Comparison of ENCODE assay signal across 16 cellular contexts in the genomic region with DNA sequence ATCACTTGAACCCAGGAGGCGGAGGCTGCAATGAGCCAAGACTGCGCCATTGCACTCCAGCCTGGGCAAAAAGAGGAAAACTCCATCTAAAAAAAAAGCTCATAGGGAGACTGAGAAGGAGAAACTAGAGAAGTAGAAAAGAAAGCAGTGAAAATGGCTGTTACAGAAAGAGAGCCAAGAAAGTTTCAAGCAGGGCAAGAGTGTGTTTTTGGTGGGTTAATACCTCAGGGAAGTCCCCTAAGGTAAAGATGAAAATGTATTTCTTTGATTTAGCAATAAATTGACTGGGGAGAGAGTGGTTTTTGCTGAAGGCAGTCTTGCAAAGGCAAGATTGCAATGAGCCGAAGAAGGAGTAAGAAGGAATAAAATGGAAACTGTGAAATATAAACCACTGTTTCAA. TPM values are rescaled to one million over a fixed set of nuclear protein-coding genes. Genes with fewer than 3 reads are reported as not detected.
DNase-seq lines count a peak whose midpoint lies in the region; ATAC-seq and TF ChIP-seq lines count a peak whose summit lies in the region.
"Had no signal": no experiment of that assay in that cellular context is flagged by ENCODE, and none has a peak within 500 bp of the region (broad histone marks: within the 10 kb centered on the region; RNA-seq: fewer than 3 reads in every experiment).

No MANE protein-coding gene starts in this region.

- H3K4me3 Mint-ChIP-seq in activated naive CD4-positive, alpha-beta T cell treated with anti-CD3 and anti-CD28 coated beads, Interleukin-2, amount 50 U/mL, for 24 hours, result no peak overlapping the region
- H3K4me3 Mint-ChIP-seq in activated naive CD4-positive, alpha-beta T cell treated with anti-CD3 and anti-CD28 coated beads for 36 hours, result no peak overlapping the region
- H3K4me3 Mint-ChIP-seq in activated T-helper 17 cell treated with anti-CD3 and anti-CD28 coated beads, Interleukin-2, amount 50 U/mL, for 72 hours, result peak overlapping the region; percentile 35
- H3K4me3 Mint-ChIP-seq in nephron, result no peak overlapping the region
- H3K4me3 Mint-ChIP-seq: GM23338, H9, HFFc6 had no signal

- intact Hi-C loops in activated naive CD4-positive, alpha-beta T cell treated with anti-CD3 and anti-CD28 coated beads for 36 hours (cut with micrococcal nuclease), result no loop called here

- H3K4me3 ChIP-seq in MG63, result no peak overlapping the region
- H3K4me3 ChIP-seq: BLaER1 treated with 17β-estradiol and CSF1 and Interleukin-3, amounts not matched to agents 10 nM and 100 nM; GM23338 had no signal

- CTCF ChIA-PET in activated naive CD4-positive, alpha-beta T cell treated with anti-CD3 and anti-CD28 coated beads for 36 hours (lab: Charles Lee), result interaction anchor here (0.6 to 1.6 kb wide), 3 partner anchors 84 to 215 kb away, joined by 3 to 6 read pairs (median 4); no protein-coding TSS in a partner anchor

- TF ChIP-seq CTCF in nephron (IDR thresholded peaks at IDR 0.05; ENCODE audit: unreplicated experiment in 3 of 3), result no peak

- H3K9me3 ChIP-seq in MG63, result no peaks in the 10 kb centered on the region
- H3K9me3 ChIP-seq: BLaER1 treated with 17β-estradiol and CSF1 and Interleukin-3, amounts not matched to agents 10 nM and 100 nM had no signal

- ATAC-seq in activated T-helper 17 cell treated with anti-CD3 and anti-CD28 coated beads, Interleukin-2, amount 50 U/mL, for 72 hours (replicated peaks), result no peak
- ATAC-seq in HG03432 (IDR thresholded peaks at IDR 0.05; ENCODE audit: unreplicated experiment), result no peak
- ATAC-seq: GM23338 had no signal

- no peaks in the 10 kb centered on the region for H3K36me3 ChIP-seq in MG63
- H3K36me3 ChIP-seq: BLaER1 treated with 17β-estradiol and CSF1 and Interleukin-3, amounts not matched to agents 10 nM and 100 nM had no signal

- no peaks in the 10 kb centered on the region for H3K27me3 Mint-ChIP-seq in activated naive CD4-positive, alpha-beta T cell treated with anti-CD3 and anti-CD28 coated beads, Interleukin-2, amount 50 U/mL, for 24 hours
- no peaks in the 10 kb centered on the region for H3K27me3 Mint-ChIP-seq in activated naive CD4-positive, alpha-beta T cell treated with anti-CD3 and anti-CD28 coated beads for 36 hours (ENCODE audit: low read depth)
- H3K27me3 Mint-ChIP-seq in activated T-helper 17 cell treated with anti-CD3 and anti-CD28 coated beads, Interleukin-2, amount 50 U/mL, for 72 hours, result no peaks in the 10 kb centered on the region
- H3K27me3 Mint-ChIP-seq in nephron (ENCODE audit: low read depth), result no peaks in the 10 kb centered on the region
- H3K27me3 Mint-ChIP-seq: CD4-positive, CD25-positive, alpha-beta regulatory T cell had no signal

- no peaks in the 10 kb centered on the region for H3K27me3 ChIP-seq in MG63
- H3K27me3 ChIP-seq: BLaER1 treated with 17β-estradiol and CSF1 and Interleukin-3, amounts not matched to agents 10 nM and 100 nM had no signal

- H3K9me3 Mint-ChIP-seq in activated naive CD4-positive, alpha-beta T cell treated with anti-CD3 and anti-CD28 coated beads, Interleukin-2, amount 50 U/mL, for 24 hours, result no peaks in the 10 kb centered on the region
- H3K9me3 Mint-ChIP-seq in activated naive CD4-positive, alpha-beta T cell treated with anti-CD3 and anti-CD28 coated beads for 36 hours, result no peaks in the 10 kb centered on the region
- peaks cover 4% of the 10 kb centered on the region for H3K9me3 Mint-ChIP-seq in activated T-helper 17 cell treated with anti-CD3 and anti-CD28 coated beads, Interleukin-2, amount 50 U/mL, for 72 hours
- H3K9me3 Mint-ChIP-seq in nephron, result peaks cover 3% of the 10 kb centered on the region
- H3K9me3 Mint-ChIP-seq: CD4-positive, CD25-positive, alpha-beta regulatory T cell; GM23338; HFFc6 had no signal

- H3K4me1 Mint-ChIP-seq in activated naive CD4-positive, alpha-beta T cell treated with anti-CD3 and anti-CD28 coated beads, Interleukin-2, amount 50 U/mL, for 24 hours, result no peaks in the 10 kb centered on the region
- H3K4me1 Mint-ChIP-seq in activated naive CD4-positive, alpha-beta T cell treated with anti-CD3 and anti-CD28 coated beads for 36 hours (ENCODE audit: low read depth), result peaks cover 4% of the 10 kb centered on the region
- peaks cover 17% of the 10 kb centered on the region for H3K4me1 Mint-ChIP-seq in activated T-helper 17 cell treated with anti-CD3 and anti-CD28 coated beads, Interleukin-2, amount 50 U/mL, for 72 hours
- H3K4me1 Mint-ChIP-seq in nephron, result no peaks in the 10 kb centered on the region
- H3K4me1 Mint-ChIP-seq: GM23338 had no signal

- H3K27ac Mint-ChIP-seq in activated naive CD4-positive, alpha-beta T cell treated with anti-CD3 and anti-CD28 coated beads, Interleukin-2, amount 50 U/mL, for 24 hours, result peak overlapping the region; percentile 47
- H3K27ac Mint-ChIP-seq in activated naive CD4-positive, alpha-beta T cell treated with anti-CD3 and anti-CD28 coated beads for 36 hours, result no peak overlapping the region
- peak overlapping the region; percentile 46 for H3K27ac Mint-ChIP-seq in activated T-helper 17 cell treated with anti-CD3 and anti-CD28 coated beads, Interleukin-2, amount 50 U/mL, for 72 hours
- H3K27ac Mint-ChIP-seq in nephron, result peak overlapping the region in 2 of 3 experiments; percentile 4 to 16
- H3K27ac Mint-ChIP-seq: CD4-positive, CD25-positive, alpha-beta regulatory T cell; GM23338; HFFc6 had no signal

- no peaks in the 10 kb centered on the region for H3K36me3 Mint-ChIP-seq in activated naive CD4-positive, alpha-beta T cell treated with anti-CD3 and anti-CD28 coated beads, Interleukin-2, amount 50 U/mL, for 24 hours
- no peaks in the 10 kb centered on the region for H3K36me3 Mint-ChIP-seq in activated naive CD4-positive, alpha-beta T cell treated with anti-CD3 and anti-CD28 coated beads for 36 hours (ENCODE audit: low read depth)
- no peaks in the 10 kb centered on the region for H3K36me3 Mint-ChIP-seq in activated T-helper 17 cell treated with anti-CD3 and anti-CD28 coated beads, Interleukin-2, amount 50 U/mL, for 72 hours (ENCODE audit: low read depth)
- no peaks in the 10 kb centered on the region for H3K36me3 Mint-ChIP-seq in nephron (ENCODE audit: low read depth)
- H3K36me3 Mint-ChIP-seq: CD4-positive, CD25-positive, alpha-beta regulatory T cell had no signal

- no peak for DNase-seq in activated naive CD4-positive, alpha-beta T cell treated with anti-CD3 and anti-CD28 coated beads for 36 hours
- DNase-seq in MG63 (no peak), T1000 (lab: John Stamatoyannopoulos, UW) (no peak)
- DNase-seq: 8988T; ACHN; CD4-positive, CD25-positive, alpha-beta regulatory T cell; DMS53; GF-D8; H9; HFFc6 had no signal

RNA-seq across cellular contexts. Expression of a gene that starts 10.0 kb away (rescaled TPM):
- 10 to 100 TPM; 45.7 to 47.2 TPM for total RNA-seq in activated naive CD4-positive, alpha-beta T cell treated with anti-CD3 and anti-CD28 coated beads for 36 hours
- 100 to 1,000 TPM in 1 of 2 donors, 10 to 100 TPM in 1; 68.8 to 125 TPM for total RNA-seq in activated T-helper 17 cell treated with anti-CD3 and anti-CD28 coated beads, Interleukin-2, amount 50 U/mL, for 72 hours
- 8.3 and 11.5 TPM in 2 replicates for total RNA-seq in MG63 (2014; rRNA removed; shearing (Covaris generic); ENCODE audit: low replicate concordance)

RNA-seq across cellular contexts. Expression of a gene that starts 39.0 kb away (rescaled TPM):
- 10 to 100 TPM; 15.6 to 16.1 TPM for total RNA-seq in activated naive CD4-positive, alpha-beta T cell treated with anti-CD3 and anti-CD28 coated beads for 36 hours
- 10 to 100 TPM; 19.5 to 25.2 TPM for total RNA-seq in activated T-helper 17 cell treated with anti-CD3 and anti-CD28 coated beads, Interleukin-2, amount 50 U/mL, for 72 hours
- total RNA-seq in MG63 (2014; rRNA removed; shearing (Covaris generic); ENCODE audit: low replicate concordance), result 13.0 and 17.7 TPM in 2 replicates
